ENCODE assay signal across 14 cellular contexts in genomic region chr15:38612159-38612863, GRCh38. TPM values are rescaled to one million over a fixed set of nuclear protein-coding genes. Genes with fewer than 3 reads are reported as not detected.
DNase-seq lines count a peak whose midpoint lies in the region; ATAC-seq, FAIRE-seq and TF ChIP-seq lines count a peak whose summit lies in the region.
"Had no signal": no experiment of that assay in that cellular context is flagged by ENCODE, and none has a peak within 500 bp of the region (broad histone marks: within the 10 kb centered on the region; RNA-seq: fewer than 3 reads in every experiment).

No MANE protein-coding gene starts in this region.

- ATAC-seq in A549 = no peak
- no peak for ATAC-seq in HG03135 (IDR thresholded peaks at IDR 0.05; ENCODE audit: unreplicated experiment)

- no peak overlapping the region for H3K4me2 ChIP-seq in A549

- no peak overlapping the region for H3K4me3 ChIP-seq in A549

- peaks cover 56% of the 10 kb centered on the region for H3K4me1 Mint-ChIP-seq in activated naive CD4-positive, alpha-beta T cell treated with anti-CD3 and anti-CD28 coated beads, Interleukin-2, amount 10 ng/mL, durations not matched to agents 7 days and 5 days

- POLR2A ChIA-PET in A549 (lab: Yijun Ruan, JAX) = no interaction called here

- TF ChIP-seq RAD21 in A549 (conservative IDR thresholded peaks at IDR 0.05 in 1 of 2, IDR thresholded peaks at IDR 0.05 in 1 of 2) = no peak

- H3K4me1 ChIP-seq in A549 = no peaks in the 10 kb centered on the region

- CTCF ChIA-PET in A549 (lab: Yijun Ruan, JAX) = interaction anchor here (1.5 to 2.8 kb wide), 3 partner anchors 13 to 72 kb away, joined by 4 to 11 read pairs (median 5); partner anchors contain the start of gene RASGRP1
- CTCF ChIA-PET in activated naive CD4-positive, alpha-beta T cell treated with anti-CD3 and anti-CD28 coated beads, Interleukin-2, amount 10 ng/mL, durations not matched to agents 7 days and 5 days (lab: Charles Lee) = interaction anchor here (0.9 to 3.7 kb wide), 6 partner anchors 14 to 78 kb away, joined by 3 to 16 read pairs (median 6); partner anchors contain the start of gene RASGRP1

- H3K9me3 Mint-ChIP-seq in activated naive CD4-positive, alpha-beta T cell treated with anti-CD3 and anti-CD28 coated beads, Interleukin-2, amount 10 ng/mL, durations not matched to agents 7 days and 5 days = peaks cover 4% of the 10 kb centered on the region

- H3K9me3 ChIP-seq in A549 = no peaks in the 10 kb centered on the region

- DNase-seq in A549 (ENCODE audit: low read depth in 1 of 2, low spot score in 1 of 2) (no peak), NCI-H774 (lab: John Stamatoyannopoulos, UW) (no peak), HTR-8/SVneo (ENCODE audit: insufficient read length, low spot score) (no peak), iPS-NIHi7 (ENCODE audit: extremely low spot score) (no peak)
- peak; percentile 59 to 69 for DNase-seq in activated CD4-positive, alpha-beta T cell treated with anti-CD3 and anti-CD28 coated beads for 4 hours
- DNase-seq in activated naive CD4-positive, alpha-beta T cell treated with anti-CD3 and anti-CD28 coated beads, Interleukin-2, amount 10 ng/mL, durations not matched to agents 7 days and 5 days = no peak
- peak; percentile 71 for DNase-seq in stimulated activated CD4-positive, alpha-beta T cell treated with anti-CD3 and anti-CD28 coated beads, Interleukin-15, amount 100 ng/mL, for 48 hours (ENCODE audit: low read depth in 2 of 2)
- DNase-seq: erythroblast, NCI-H1105 treated with DMSO at 0.1 percent for 48 hours, NCI-H526 treated with DMSO at 0.1 percent for 48 hours, occipital lobe had no signal

- H3K4me3 Mint-ChIP-seq in activated naive CD4-positive, alpha-beta T cell treated with anti-CD3 and anti-CD28 coated beads, Interleukin-2, amount 10 ng/mL, durations not matched to agents 7 days and 5 days = peak overlapping the region; percentile 58

- FAIRE-seq in A549 (lab: Jason Lieb, UNC) = no peak
- FAIRE-seq in HTR-8/SVneo (lab: Jason Lieb, UNC) = no peak
- FAIRE-seq: GM12891, H1 had no signal

- peaks cover 6% of the 10 kb centered on the region for H3K36me3 Mint-ChIP-seq in activated naive CD4-positive, alpha-beta T cell treated with anti-CD3 and anti-CD28 coated beads, Interleukin-2, amount 10 ng/mL, durations not matched to agents 7 days and 5 days

- no peak for TF ChIP-seq CTCF in A549 (IDR thresholded peaks at IDR 0.05)

- TF ChIP-seq EP300 in A549 (IDR thresholded peaks at IDR 0.05) = no peak

- no peak for TF ChIP-seq POLR2A in A549 (IDR thresholded peaks at IDR 0.05; ENCODE audit: low read length)

- H3K27ac ChIP-seq in A549 = no peak overlapping the region

- peaks cover 5% of the 10 kb centered on the region for H3K27me3 Mint-ChIP-seq in activated naive CD4-positive, alpha-beta T cell treated with anti-CD3 and anti-CD28 coated beads, Interleukin-2, amount 10 ng/mL, durations not matched to agents 7 days and 5 days

- H3K27ac Mint-ChIP-seq in activated naive CD4-positive, alpha-beta T cell treated with anti-CD3 and anti-CD28 coated beads, Interleukin-2, amount 10 ng/mL, durations not matched to agents 7 days and 5 days = peak overlapping the region; percentile 97

- 52% methylated on average over 6 of the region's 6 CpGs for WGBS in A549 (ENCODE audit: missing lambda C conversion rate)

TF ChIP-seq in A549, 52 proteins besides CTCF, POLR2A, EP300 and RAD21:
- TF ChIP-seq HOXB5 (CRISPR knock-in tag; IDR thresholded peaks at IDR 0.05) = no peak
- peak; percentile 41 for TF ChIP-seq MAFK (IDR thresholded peaks at IDR 0.05; ENCODE audit: partially characterized antibody)
- no peak for TF ChIP-seq ZNF302 (CRISPR knock-in tag; IDR thresholded peaks at IDR 0.05)

RNA-seq across cellular contexts. Expression of gene RASGRP1, which starts 47.7 kb away (rescaled TPM):
- 1.2 and 1.3 TPM in 2 replicates for polyA plus RNA-seq in A549 (2011; rRNA removed)
- polyA plus RNA-seq in A549 (2012; cell fraction: cytosol; rRNA removed) = 0.25 and 0.29 TPM in 2 replicates
- 0.26 and 0.30 TPM in 2 replicates for polyA plus RNA-seq in A549 (2012; cell fraction: nucleus; rRNA removed)
- 0.70 to 0.92 TPM (median 0.71 TPM) in 3 replicates for polyA plus RNA-seq in A549 (2017; fragmentation: RNase III; extraction: RNeasy Plus Mini Kit Qiagen cat#74134 plus additional on column Dnase treatment)
- 2.0 and 2.5 TPM in 2 replicates for polyA minus RNA-seq in A549 (2011; rRNA and poly(A)+ RNA removed)

Comparison
In these comparisons a context has a peak if more than half of its experiments do, and no peak if none do; other contexts are left out.
1. DNase-seq: peak in activated CD4-positive, alpha-beta T cell treated with anti-CD3 and anti-CD28 coated beads for 4 hours (2 of 2) and stimulated activated CD4-positive, alpha-beta T cell treated with anti-CD3 and anti-CD28 coated beads, Interleukin-15, amount 100 ng/mL, for 48 hours (2 of 2); none in A549 (0 of 2), activated naive CD4-positive, alpha-beta T cell treated with anti-CD3 and anti-CD28 coated beads, Interleukin-2, amount 10 ng/mL, durations not matched to agents 7 days and 5 days (single experiment), NCI-H774 (single experiment), HTR-8/SVneo (single experiment) and iPS-NIHi7 (single experiment).